ENCODE assay signal across 24 cellular contexts in genomic region chr3:187759601-187760000, GRCh38. TPM values are rescaled to one million over a fixed set of nuclear protein-coding genes. Genes with fewer than 3 reads are reported as not detected.
"Had no signal": no experiment of that assay in that cellular context is flagged by ENCODE, and none has a peak within 500 bp of the region (broad histone marks: within the 10 kb centered on the region; RNA-seq: fewer than 3 reads in every experiment).

No MANE protein-coding gene starts in this region.

- H3K4me1 Mint-ChIP-seq: IgD-negative memory B cell had no signal

- DNase-seq: NCI-H1092, NCI-H1105 treated with DMSO at 0.1 percent for 48 hours, NCI-H1417 treated with DMSO at 0.1 percent for 48 hours, NCI-H146, NCI-H1694 treated with DMSO at 0.1 percent for 48 hours, NCI-H1930, NCI-H2081, NCI-H2107, NCI-H2227 treated with DMSO at 0.1 percent for 48 hours, NCI-H524, NCI-H526 treated with DMSO at 0.1 percent for 48 hours, NCI-H774, Right ventricle myocardium superior, RPMI8226, SIG-M5 had no signal

- H3K9me3 ChIP-seq: SJSA1 had no signal

- H3K27me3 ChIP-seq: SJSA1 had no signal

- H3K4me3 ChIP-seq: K562, SJSA1, SK-N-MC had no signal

- H3K36me3 ChIP-seq: SJSA1 had no signal

- H3K27ac Mint-ChIP-seq: IgD-negative memory B cell had no signal

- H3K4me3 Mint-ChIP-seq: IgD-negative memory B cell had no signal

- H3K27me3 Mint-ChIP-seq: IgD-negative memory B cell had no signal

RNA-seq across cellular contexts. Expression of gene RTP2, which starts 57.2 kb away (rescaled TPM):
- total RNA-seq: HepG2, HT1080, K562, LHCN-M2, MCF 10A, NCI-H460, Right ventricle myocardium superior, SJSA1 had no signal
